In genomic region chr16:81697321-81697885, GRCh38 we compare ENCODE assay signal across 8 cellular contexts.
DNase-seq lines count a peak whose midpoint lies in the region; ATAC-seq and TF ChIP-seq lines count a peak whose summit lies in the region.

No MANE protein-coding gene starts in this region.

- H3K79me2 ChIP-seq in PC-3 (ENCODE audit: low read length), result no peaks in the 10 kb centered on the region

- H3K9ac ChIP-seq in PC-3 (ENCODE audit: low read length), result no peak overlapping the region

- H3K9me2 ChIP-seq in PC-3 (replicated peaks; ENCODE audit: low read length), result no peaks in the 10 kb centered on the region

- no peak overlapping the region for H3K27ac ChIP-seq in PC-3 (ENCODE audit: low read length)
- H3K27ac ChIP-seq in right cardiac atrium (ENCODE audit: low read length), result peak overlapping the region; percentile 23

- CTCF ChIA-PET in AG04449 (lab: Yijun Ruan, JAX), result interaction anchor here (0.7 to 3.1 kb wide), 25 partner anchors 10 to 332 kb away, joined by 3 to 19 read pairs (median 4); no protein-coding TSS in a partner anchor
- CTCF ChIA-PET in PC-3 (lab: Charles Lee), result interaction anchor here (0.6 kb wide), 1 partner anchor 204 kb away, joined by 3 read pairs; no protein-coding TSS in a partner anchor

- ATAC-seq in PC-3 (peak; percentile 62), right cardiac atrium (no peak)
- ATAC-seq in activated naive CD4-positive, alpha-beta T cell treated with anti-CD3 and anti-CD28 coated beads, Interleukin-2, amount 50 U/mL, for 72 hours, result peak; percentile 41 to 50

- POLR2A ChIA-PET in AG04449 (lab: Yijun Ruan, JAX), result interaction anchor here (0.5 kb wide), 1 partner anchor 103 kb away, joined by 3 read pairs; no protein-coding TSS in a partner anchor
- POLR2A ChIA-PET in PC-3 (lab: Charles Lee; ENCODE audit: unreplicated experiment), result no interaction called here

- peak; percentile 71 for TF ChIP-seq CTCF in AG04449 (IDR thresholded peaks at IDR 0.05; ENCODE audit: insufficient read depth, low read length, missing control alignments)
- TF ChIP-seq CTCF in GM12864 (IDR thresholded peaks at IDR 0.05; ENCODE audit: low read depth, low read length, missing control alignments), result peak; percentile 75
- peak; percentile 71 for TF ChIP-seq CTCF in PC-3 (conservative IDR thresholded peaks at IDR 0.05; ENCODE audit: low read depth, low read length)

- H3K27ac Mint-ChIP-seq in activated naive CD4-positive, alpha-beta T cell treated with anti-CD3 and anti-CD28 coated beads, Interleukin-2, amount 50 U/mL, for 72 hours, result peak overlapping the region; percentile 60 to 66

- no peaks in the 10 kb centered on the region for H3K36me3 Mint-ChIP-seq in activated naive CD4-positive, alpha-beta T cell treated with anti-CD3 and anti-CD28 coated beads, Interleukin-2, amount 50 U/mL, for 72 hours

- H3K4me1 ChIP-seq in PC-3 (ENCODE audit: insufficient read depth, low read length) (no peaks in the 10 kb centered on the region), right cardiac atrium (ENCODE audit: control insufficient read depth, insufficient read depth, low read length) (peaks cover 3% of the 10 kb centered on the region)

- H3K9me3 ChIP-seq in PC-3 (ENCODE audit: low read length), result no peaks in the 10 kb centered on the region
- no peaks in the 10 kb centered on the region for H3K9me3 ChIP-seq in right cardiac atrium (ENCODE audit: control insufficient read depth, low read length)

- WGBS in right cardiac atrium, result 76% methylated on average over 25 of the region's 25 CpGs

- H4K20me1 ChIP-seq in PC-3 (ENCODE audit: low read length), result no peaks in the 10 kb centered on the region

- intact Hi-C loops in PC-3 (cut with micrococcal nuclease) (no loop called here), right cardiac atrium (cut with DNase I) (no loop called here)

- H3K4me3 ChIP-seq in AG04449 (ENCODE audit: low read depth, low read length) (no peak overlapping the region), GM12864 (ENCODE audit: low read depth, low read length) (no peak overlapping the region), PC-3 (ENCODE audit: low read length) (no peak overlapping the region), right cardiac atrium (ENCODE audit: low read length) (no peak overlapping the region)

- peaks cover 6% of the 10 kb centered on the region for H3K36me3 ChIP-seq in PC-3 (ENCODE audit: low read depth, low read length)

- no TSS peak for BruUV-seq in PC-3 (replicated peaks; lab: Mats Ljungman, UMichigan)

- DNase-seq in AG04449 (ENCODE audit: low read depth, low spot score), result peak; percentile 4
- no peak for DNase-seq in GM12864 (ENCODE audit: low read depth)
- peak; percentile 51 for DNase-seq in PC-3
- peak in 1 of 2 donors; percentile 56 for DNase-seq in activated naive CD4-positive, alpha-beta T cell treated with anti-CD3 and anti-CD28 coated beads, Interleukin-2, amount 50 U/mL, for 72 hours (ENCODE audit: low spot score in 2 of 2)
- DNase-seq in right cardiac atrium, result peak; percentile 48 to 84 (median 78)
- DNase-seq in stimulated activated CD4-positive, alpha-beta T cell treated with anti-CD3 and anti-CD28 coated beads, Interleukin-1b, Interleukin-23, amount 100 ng/mL, for 4 hours (ENCODE audit: low read depth in 2 of 2), result peak; percentile 13 to 35
- DNase-seq in NCI-H1105 (lab: John Stamatoyannopoulos, UW), result no peak
- DNase-seq in NCI-H128 (lab: John Stamatoyannopoulos, UW; ENCODE audit: unreplicated experiment), result no peak

- no peak overlapping the region for H2AFZ ChIP-seq in PC-3 (ENCODE audit: low read length)

- no peak overlapping the region for H3K4me2 ChIP-seq in PC-3 (ENCODE audit: low read length)

- H3F3A ChIP-seq in PC-3 (ENCODE audit: low read length, unreplicated experiment), result no peaks in the 10 kb centered on the region

- no peaks in the 10 kb centered on the region for H3K9me3 Mint-ChIP-seq in activated naive CD4-positive, alpha-beta T cell treated with anti-CD3 and anti-CD28 coated beads, Interleukin-2, amount 50 U/mL, for 72 hours

- H3K27me3 ChIP-seq in PC-3 (ENCODE audit: low read length) (no peaks in the 10 kb centered on the region), right cardiac atrium (ENCODE audit: control insufficient read depth, insufficient read depth) (no peaks in the 10 kb centered on the region)

Comparison
In these comparisons a context has a peak if more than half of its experiments do, and no peak if none do; other contexts are left out.
1. DNase-seq: peak in AG04449 (single experiment), PC-3 (single experiment), right cardiac atrium (3 of 3) and stimulated activated CD4-positive, alpha-beta T cell treated with anti-CD3 and anti-CD28 coated beads, Interleukin-1b, Interleukin-23, amount 100 ng/mL, for 4 hours (2 of 2); none in GM12864 (single experiment), NCI-H1105 (single experiment) and NCI-H128 (single experiment).
2. ATAC-seq: peak in PC-3 (single experiment) and activated naive CD4-positive, alpha-beta T cell treated with anti-CD3 and anti-CD28 coated beads, Interleukin-2, amount 50 U/mL, for 72 hours (2 of 2); none in right cardiac atrium (0 of 2).
3. Peak in every context shown above with its lines, with median percentiles within 50 percentile points of each other: CTCF ChIP-seq.